ENCODE assay signal across 16 cellular contexts in the genomic region with DNA sequence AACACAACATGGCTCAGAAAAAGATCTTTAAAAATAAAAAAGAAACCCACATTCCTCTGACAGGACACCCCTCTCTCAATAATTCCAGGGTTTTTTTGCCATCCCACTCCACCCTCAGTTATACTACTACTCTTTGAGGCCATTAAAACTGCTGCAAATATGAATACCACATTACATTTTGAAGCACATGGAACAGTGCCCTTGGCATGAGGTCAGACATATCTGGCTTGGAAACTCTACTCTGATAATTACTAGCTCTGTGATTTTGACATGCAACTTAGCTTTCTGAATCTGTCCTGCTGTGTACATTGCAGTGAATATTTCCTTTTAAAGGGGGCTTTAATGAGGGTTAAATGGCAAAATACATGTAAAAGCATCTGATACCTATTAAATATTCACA. TPM values are rescaled to one million over a fixed set of nuclear protein-coding genes. Genes with fewer than 3 reads are reported as not detected.
A peak's percentile ranks its signal among the peaks of the same experiment; 100 is the strongest.
DNase-seq lines count a peak whose midpoint lies in the region; ATAC-seq, FAIRE-seq and TF ChIP-seq lines count a peak whose summit lies in the region.
"Had no signal": no experiment of that assay in that cellular context is flagged by ENCODE, and none has a peak within 500 bp of the region (broad histone marks: within the 10 kb centered on the region; RNA-seq: fewer than 3 reads in every experiment).

No MANE protein-coding gene starts in this region.

- H3K4me1 ChIP-seq in HepG2 (ENCODE audit: insufficient read depth, low read length) (peaks cover 32% of the 10 kb centered on the region), transverse colon (peaks cover 0 to 42% (median 13%) of the 10 kb centered on the region in 4 donors)

- no peak overlapping the region for H2AFZ ChIP-seq in HepG2 (ENCODE audit: low read length)

- intact Hi-C loops in HepG2 (cut with micrococcal nuclease; ENCODE audit: unreplicated experiment) = no loop called here
- intact Hi-C loops in transverse colon (cut with DNase I; ENCODE audit: low total_unique reads) = no loop called here
- intact Hi-C loops in left colon (cut with DNase I, micrococcal nuclease) = no loop called here

- DNase-seq in fibroblast of peridontal ligament (ENCODE audit: extremely low read depth) = peak; percentile 91
- no peak for DNase-seq in HepG2 (ENCODE audit: low spot score)
- no peak for DNase-seq in transverse colon
- DNase-seq in HuH-7 (ENCODE audit: low spot score) = no peak
- DNase-seq in left colon = no peak
- DNase-seq: activated CD4-positive, alpha-beta memory T cell treated with anti-CD3 and anti-CD28 coated beads, Interleukin-2, amount 10 ng/mL, durations not matched to agents 7 days and 5 days; cerebellar nuclear complex; GOT3; NCI-H69; stimulated activated CD4-positive, alpha-beta T cell treated with anti-CD3 and anti-CD28 coated beads, Interleukin-15, amount 100 ng/mL, for 24 hours; substantia nigra had no signal

- no peaks in the 10 kb centered on the region for H3K79me2 ChIP-seq in HepG2 (ENCODE audit: insufficient read depth, low read length)

- TF ChIP-seq EP300 in HepG2 (IDR thresholded peaks at IDR 0.05; ENCODE audit: low read depth in 2 of 2, low read length in 2 of 2) (no peak), HepG2 (CRISPR knock-in tag; IDR thresholded peaks at IDR 0.05; ENCODE audit: borderline replicate concordance) (no peak), transverse colon (IDR thresholded peaks at IDR 0.05; ENCODE audit: low read depth) (no peak)

- FAIRE-seq in HepG2 (lab: Jason Lieb, UNC) = no peak

- POLR2A ChIA-PET in HepG2 (lab: Yijun Ruan, JAX) = no interaction called here

- no peak overlapping the region for H3K4me2 ChIP-seq in HepG2 (ENCODE audit: low read depth, low read length)

- peak; percentile 51; the same call in 1 of the 3 replicates for ATAC-seq in SK-N-SH treated with all-trans-retinoic acid at 6 μM for 48 hours
- ATAC-seq in HepG2 = no peak
- ATAC-seq in HG02884 (IDR thresholded peaks at IDR 0.05; ENCODE audit: unreplicated experiment) = no peak
- no peak for ATAC-seq in left colon
- ATAC-seq in GM19455 (IDR thresholded peaks at IDR 0.05; ENCODE audit: unreplicated experiment) = no peak
- ATAC-seq: Panc1 had no signal

- no peaks in the 10 kb centered on the region for H3K9me3 ChIP-seq in HepG2 (ENCODE audit: low read length)
- H3K9me3 ChIP-seq in transverse colon = no peaks in the 10 kb centered on the region

- CTCF ChIA-PET in HepG2 (lab: Yijun Ruan, JAX; ENCODE audit: low intra/inter-chr PET ratio, low total read pairs) = no interaction called here

- no TSS peak for BruUV-seq in HepG2 (replicated peaks; lab: Mats Ljungman, UMichigan)

- H3K9ac ChIP-seq in HepG2 (ENCODE audit: insufficient read depth, low read depth, low read length) = no peak overlapping the region

- TF ChIP-seq CTCF in HepG2 (CRISPR knock-in tag; IDR thresholded peaks at IDR 0.05) (no peak), transverse colon (IDR thresholded peaks at IDR 0.05) (no peak)

- H4K20me1 ChIP-seq in HepG2 (ENCODE audit: insufficient read depth, low read length) = no peaks in the 10 kb centered on the region

- no peak overlapping the region for H3K27ac ChIP-seq in HepG2 (ENCODE audit: extremely low read length, insufficient read depth, low read length)
- peak overlapping the region; percentile 11 to 55 (median 32) for H3K27ac ChIP-seq in transverse colon

- no peak for TF ChIP-seq RAD21 in HepG2 (CRISPR knock-in tag; IDR thresholded peaks at IDR 0.05)

- H3K36me3 ChIP-seq in HepG2 (replicated peaks in 1 of 2; ENCODE audit: control insufficient read depth in 1 of 2, insufficient read depth in 2 of 2, low read length in 2 of 2) = no peaks in the 10 kb centered on the region
- no peaks in the 10 kb centered on the region for H3K36me3 ChIP-seq in transverse colon

- H3K27me3 ChIP-seq in HepG2 (ENCODE audit: control insufficient read depth in 1 of 2, insufficient read depth in 2 of 2, low read length in 2 of 2) = no peaks in the 10 kb centered on the region
- H3K27me3 ChIP-seq in transverse colon = no peaks in the 10 kb centered on the region

- TF ChIP-seq POLR2A in HepG2 (IDR thresholded peaks at IDR 0.05; ENCODE audit: insufficient read depth in 1 of 2, low read depth in 2 of 2, low read length in 2 of 2) (no peak), transverse colon (IDR thresholded peaks at IDR 0.05) (no peak)

- no peak overlapping the region for H3K4me3 ChIP-seq in HepG2 (replicated peaks in 1 of 3; ENCODE audit: insufficient read depth in 1 of 3, low read depth in 2 of 3, low read length in 3 of 3)
- no peak overlapping the region for H3K4me3 ChIP-seq in transverse colon

- in situ Hi-C loops in HepG2 (cut with HindIII; ENCODE audit: extremely low pct_ligation_motif_present, low pct_unique_long_range_greater_than_20kb) = no loop called here
- in situ Hi-C loops in transverse colon (cut with MboI; ENCODE audit: low pct_ligation_motif_present in 1 of 4, low pct_unique_long_range_greater_than_20kb in 1 of 4, low sequenced_read_pairs in 3 of 4) = no loop called here

TF ChIP-seq in SK-N-SH treated with all-trans-retinoic acid at 6 μM for 48 hours, 23 proteins besides CTCF, POLR2A, EP300 and RAD21:
- peak; percentile 16; the same call in 1 of the 2 replicates for TF ChIP-seq ZFP3 (CRISPR knock-in tag; IDR thresholded peaks at IDR 0.05)
- no peak for TF ChIP-seq ZFP30 (CRISPR knock-in tag; IDR thresholded peaks at IDR 0.05)

TF ChIP-seq in HepG2, 621 proteins besides CTCF, POLR2A, EP300 and RAD21 (continues in another document):
- no peak for TF ChIP-seq ZKSCAN8 (CRISPR knock-in tag; IDR thresholded peaks at IDR 0.05; ENCODE audit: borderline replicate concordance)
- TF ChIP-seq, protein P1, sequence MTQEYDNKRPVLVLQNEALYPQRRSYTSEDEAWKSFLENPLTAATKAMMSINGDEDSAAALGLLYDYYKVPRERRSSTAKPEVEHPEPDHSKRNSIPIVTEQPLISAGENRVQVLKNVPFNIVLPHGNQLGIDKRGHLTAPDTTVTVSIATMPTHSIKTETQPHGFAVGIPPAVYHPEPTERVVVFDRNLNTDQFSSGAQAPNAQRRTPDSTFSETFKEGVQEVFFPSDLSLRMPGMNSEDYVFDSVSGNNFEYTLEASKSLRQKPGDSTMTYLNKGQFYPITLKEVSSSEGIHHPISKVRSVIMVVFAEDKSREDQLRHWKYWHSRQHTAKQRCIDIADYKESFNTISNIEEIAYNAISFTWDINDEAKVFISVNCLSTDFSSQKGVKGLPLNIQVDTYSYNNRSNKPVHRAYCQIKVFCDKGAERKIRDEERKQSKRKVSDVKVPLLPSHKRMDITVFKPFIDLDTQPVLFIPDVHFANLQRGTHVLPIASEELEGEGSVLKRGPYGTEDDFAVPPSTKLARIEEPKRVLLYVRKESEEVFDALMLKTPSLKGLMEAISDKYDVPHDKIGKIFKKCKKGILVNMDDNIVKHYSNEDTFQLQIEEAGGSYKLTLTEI (CRISPR knock-in tag; conservative IDR thresholded peaks at IDR 0.05) = no peak
- no peak for TF ChIP-seq ZNF674 (CRISPR knock-in tag; IDR thresholded peaks at IDR 0.05; ENCODE audit: low read depth)
- no peak for TF ChIP-seq CEBPG (CRISPR knock-in tag; IDR thresholded peaks at IDR 0.05)
- TF ChIP-seq EED (CRISPR knock-in tag; IDR thresholded peaks at IDR 0.05) = no peak
- no peak for TF ChIP-seq HES4 (CRISPR knock-in tag; IDR thresholded peaks at IDR 0.05; ENCODE audit: borderline replicate concordance)
- TF ChIP-seq, protein P2, sequence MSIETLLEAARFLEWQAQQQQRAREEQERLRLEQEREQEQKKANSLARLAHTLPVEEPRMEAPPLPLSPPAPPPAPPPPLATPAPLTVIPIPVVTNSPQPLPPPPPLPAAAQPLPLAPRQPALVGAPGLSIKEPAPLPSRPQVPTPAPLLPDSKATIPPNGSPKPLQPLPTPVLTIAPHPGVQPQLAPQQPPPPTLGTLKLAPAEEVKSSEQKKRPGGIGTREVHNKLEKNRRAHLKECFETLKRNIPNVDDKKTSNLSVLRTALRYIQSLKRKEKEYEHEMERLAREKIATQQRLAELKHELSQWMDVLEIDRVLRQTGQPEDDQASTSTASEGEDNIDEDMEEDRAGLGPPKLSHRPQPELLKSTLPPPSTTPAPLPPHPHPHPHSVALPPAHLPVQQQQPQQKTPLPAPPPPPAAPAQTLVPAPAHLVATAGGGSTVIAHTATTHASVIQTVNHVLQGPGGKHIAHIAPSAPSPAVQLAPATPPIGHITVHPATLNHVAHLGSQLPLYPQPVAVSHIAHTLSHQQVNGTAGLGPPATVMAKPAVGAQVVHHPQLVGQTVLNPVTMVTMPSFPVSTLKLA (IDR thresholded peaks at IDR 0.05) = peak; percentile 40; the same call in 1 of the 2 replicates
- no peak for TF ChIP-seq ATAD3A (CRISPR knock-in tag; IDR thresholded peaks at IDR 0.05)

RNA-seq across cellular contexts. Expression of gene SLC16A12, which starts 55.3 kb away (rescaled TPM):
- total RNA-seq in HepG2 (2016; rRNA removed; fragmentation: Illumina TruSeq; extraction: Trizol) (0.02 TPM in 1 of 2 replicates, not detected in the other), transverse colon (1 to 10 TPM in 1 of 4 donors, under 1 TPM in 2, not detected in 1; 0.27 to 7.6 (median 0.48) TPM), left colon (under 1 TPM; 0.34 to 0.78 TPM)
- total RNA-seq in HepG2 (2016; cell fraction: cytosol; rRNA removed; fragmentation: Illumina TruSeq; extraction: Trizol; ENCODE audit: low read depth) = not detected in 2 replicates
- 0.04 TPM in 1 of 2 replicates, not detected in the other for total RNA-seq in HepG2 (2016; cell fraction: insoluble cytoplasmic fraction; rRNA removed; fragmentation: Illumina TruSeq; extraction: Trizol)
- 0.03 TPM in 1 of 2 replicates, not detected in the other for total RNA-seq in HepG2 (2016; cell fraction: membrane; rRNA removed; fragmentation: Illumina TruSeq; extraction: Trizol)
- 0.06 TPM in 1 of 2 replicates, not detected in the other for total RNA-seq in HepG2 (2016; cell fraction: nucleus; rRNA removed; fragmentation: Illumina TruSeq; extraction: Trizol)
- polyA plus RNA-seq in HepG2 (2011; rRNA removed) = 0.07 TPM in 1 of 2 replicates, not detected in the other
- polyA plus RNA-seq in HepG2 (2011; cell fraction: cytosol; rRNA removed) = 0.01 TPM in 2 replicates
- polyA plus RNA-seq in HepG2 (2011; cell fraction: nucleus; rRNA removed) = not detected in 2 replicates
- polyA plus RNA-seq in HepG2 (2012) = not detected in 2 replicates
- not detected in 2 replicates for polyA plus RNA-seq in HepG2 (2016; cell fraction: cytosol; fragmentation: Illumina TruSeq; extraction: Trizol; ENCODE audit: low read depth)
- polyA plus RNA-seq in HepG2 (2016; cell fraction: insoluble cytoplasmic fraction; fragmentation: Illumina TruSeq; extraction: Trizol; ENCODE audit: low read depth) = not detected in 2 replicates
- polyA plus RNA-seq in HepG2 (2016; cell fraction: membrane; fragmentation: Illumina TruSeq; extraction: Trizol; ENCODE audit: low read depth) = not detected in 2 replicates
- not detected in 2 replicates for polyA plus RNA-seq in HepG2 (2016; cell fraction: nucleus; fragmentation: Illumina TruSeq; extraction: Trizol; ENCODE audit: insufficient read depth, low read depth)
- polyA minus RNA-seq in HepG2 (2011; rRNA and poly(A)+ RNA removed; ENCODE audit: low replicate concordance) = not detected in 2 replicates
- not detected in 2 replicates for polyA minus RNA-seq in HepG2 (2011; cell fraction: cytosol; rRNA and poly(A)+ RNA removed)
- polyA minus RNA-seq in HepG2 (2011; cell fraction: nucleus; rRNA and poly(A)+ RNA removed) = not detected in 2 replicates
- total RNA-seq: activated CD4-positive, alpha-beta memory T cell treated with anti-CD3 and anti-CD28 coated beads, Interleukin-2, amount 10 ng/mL, durations not matched to agents 7 days and 5 days; activated T-helper 1 cell treated with anti-CD3 and anti-CD28 coated beads, Interleukin-12 subunit alpha, Interleukin-12 subunit beta, Interleukin-2, Interleukin-4 antibody, amounts not matched to agents 30 ng/mL and 10 ng/mL and 1 ng/mL, durations not matched to agents 14 hours and 24 hours and 36 hours had no signal
